In the genomic region with DNA sequence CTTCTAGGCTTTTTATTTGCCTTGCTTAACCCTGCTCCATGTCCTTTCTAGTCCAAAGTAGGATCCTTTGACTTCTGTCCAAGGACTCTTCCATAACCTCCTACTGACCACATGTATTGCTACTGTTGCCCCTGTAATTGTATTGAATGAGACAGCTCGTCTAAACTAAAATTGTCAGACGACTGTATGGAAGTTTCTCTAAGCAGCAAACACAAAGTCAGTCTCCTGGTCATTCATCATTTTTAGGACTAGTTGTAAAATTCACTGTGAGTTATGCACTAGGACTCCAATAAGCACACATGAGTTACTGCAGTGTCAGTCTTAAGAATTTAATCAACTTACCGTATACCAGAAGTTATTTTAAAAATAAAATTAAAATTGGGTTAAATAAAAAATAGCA, we compare ENCODE assay signal across 15 cellular contexts. TPM values are rescaled to one million over a fixed set of nuclear protein-coding genes. Genes with fewer than 3 reads are reported as not detected.
DNase-seq lines count a peak whose midpoint lies in the region; ATAC-seq and TF ChIP-seq lines count a peak whose summit lies in the region.
"Had no signal": no experiment of that assay in that cellular context is flagged by ENCODE, and none has a peak within 500 bp of the region (broad histone marks: within the 10 kb centered on the region; RNA-seq: fewer than 3 reads in every experiment).

No MANE protein-coding gene starts in this region.

- DNase-seq in activated naive CD4-positive, alpha-beta T cell treated with anti-CD3 and anti-CD28 coated beads, Interleukin-2, amount 10 ng/mL, durations not matched to agents 7 days and 5 days, result no peak
- DNase-seq in HEK293T (ENCODE audit: extremely low spot score) (no peak), fibroblast of villous mesenchyme (ENCODE audit: low read depth) (peak; percentile 67), substantia nigra (lab: John Stamatoyannopoulos, UW) (no peak), T-helper 2 cell (no peak)
- DNase-seq: 8988T, AML-193, DMS53, GF-D8, H7 had no signal

- POLR2A ChIA-PET in HEK293T (lab: Yijun Ruan, JAX), result no interaction called here

- H3K4me3 Mint-ChIP-seq in activated naive CD4-positive, alpha-beta T cell treated with anti-CD3 and anti-CD28 coated beads, Interleukin-2, amount 50 U/mL, for 24 hours, result no peak overlapping the region
- H3K4me3 Mint-ChIP-seq in activated naive CD4-positive, alpha-beta T cell treated with anti-CD3 and anti-CD28 coated beads, Interleukin-2, amount 10 ng/mL, durations not matched to agents 7 days and 5 days, result no peak overlapping the region
- H3K4me3 Mint-ChIP-seq: GM23338 had no signal

- peaks cover 12% of the 10 kb centered on the region for H3K36me3 Mint-ChIP-seq in activated naive CD4-positive, alpha-beta T cell treated with anti-CD3 and anti-CD28 coated beads, Interleukin-2, amount 50 U/mL, for 24 hours
- H3K36me3 Mint-ChIP-seq in activated naive CD4-positive, alpha-beta T cell treated with anti-CD3 and anti-CD28 coated beads, Interleukin-2, amount 10 ng/mL, durations not matched to agents 7 days and 5 days, result peaks cover 47% of the 10 kb centered on the region

- no peaks in the 10 kb centered on the region for H3K9me3 Mint-ChIP-seq in activated naive CD4-positive, alpha-beta T cell treated with anti-CD3 and anti-CD28 coated beads, Interleukin-2, amount 50 U/mL, for 24 hours
- H3K9me3 Mint-ChIP-seq in activated naive CD4-positive, alpha-beta T cell treated with anti-CD3 and anti-CD28 coated beads, Interleukin-2, amount 10 ng/mL, durations not matched to agents 7 days and 5 days, result no peaks in the 10 kb centered on the region
- H3K9me3 Mint-ChIP-seq: GM23338 had no signal

- CTCF ChIA-PET in activated naive CD4-positive, alpha-beta T cell treated with anti-CD3 and anti-CD28 coated beads, Interleukin-2, amount 10 ng/mL, durations not matched to agents 7 days and 5 days (lab: Charles Lee), result no interaction called here
- CTCF ChIA-PET in HEK293T (lab: Yijun Ruan, JAX), result interaction anchor here (1.0 kb wide), 1 partner anchor 39 kb away, joined by 3 read pairs; no protein-coding TSS in a partner anchor

- no peak overlapping the region for H3K4me3 ChIP-seq in fibroblast of villous mesenchyme (ENCODE audit: low read depth, low read length)
- H3K4me3 ChIP-seq: BLaER1, GM23338 had no signal

- H3K27me3 Mint-ChIP-seq in activated naive CD4-positive, alpha-beta T cell treated with anti-CD3 and anti-CD28 coated beads, Interleukin-2, amount 50 U/mL, for 24 hours, result no peaks in the 10 kb centered on the region
- H3K27me3 Mint-ChIP-seq in activated naive CD4-positive, alpha-beta T cell treated with anti-CD3 and anti-CD28 coated beads, Interleukin-2, amount 10 ng/mL, durations not matched to agents 7 days and 5 days, result no peaks in the 10 kb centered on the region

- no peak overlapping the region for H3K27ac ChIP-seq in substantia nigra (ENCODE audit: low read depth, low read length, poor library complexity, severe bottlenecking)
- H3K27ac ChIP-seq: BLaER1 had no signal

- H3K27ac Mint-ChIP-seq in activated naive CD4-positive, alpha-beta T cell treated with anti-CD3 and anti-CD28 coated beads, Interleukin-2, amount 50 U/mL, for 24 hours, result peak overlapping the region; percentile 46
- H3K27ac Mint-ChIP-seq in activated naive CD4-positive, alpha-beta T cell treated with anti-CD3 and anti-CD28 coated beads, Interleukin-2, amount 10 ng/mL, durations not matched to agents 7 days and 5 days, result no peak overlapping the region
- H3K27ac Mint-ChIP-seq: GM23338 had no signal

- ATAC-seq in GM21576 (IDR thresholded peaks at IDR 0.05; ENCODE audit: unreplicated experiment), result no peak
- ATAC-seq: GM23338, HepG2 had no signal

- TF ChIP-seq CTCF in fibroblast of villous mesenchyme (IDR thresholded peaks at IDR 0.05; ENCODE audit: insufficient read depth, low read depth, low read length), result no peak

- peaks cover 18% of the 10 kb centered on the region for H3K4me1 Mint-ChIP-seq in activated naive CD4-positive, alpha-beta T cell treated with anti-CD3 and anti-CD28 coated beads, Interleukin-2, amount 50 U/mL, for 24 hours
- H3K4me1 Mint-ChIP-seq in activated naive CD4-positive, alpha-beta T cell treated with anti-CD3 and anti-CD28 coated beads, Interleukin-2, amount 10 ng/mL, durations not matched to agents 7 days and 5 days, result peaks cover 4% of the 10 kb centered on the region
- H3K4me1 Mint-ChIP-seq: GM23338 had no signal

TF ChIP-seq in HEK293T, 16 proteins besides CTCF, POLR2A, EP300 and RAD21:
- TF ChIP-seq, protein P1, sequence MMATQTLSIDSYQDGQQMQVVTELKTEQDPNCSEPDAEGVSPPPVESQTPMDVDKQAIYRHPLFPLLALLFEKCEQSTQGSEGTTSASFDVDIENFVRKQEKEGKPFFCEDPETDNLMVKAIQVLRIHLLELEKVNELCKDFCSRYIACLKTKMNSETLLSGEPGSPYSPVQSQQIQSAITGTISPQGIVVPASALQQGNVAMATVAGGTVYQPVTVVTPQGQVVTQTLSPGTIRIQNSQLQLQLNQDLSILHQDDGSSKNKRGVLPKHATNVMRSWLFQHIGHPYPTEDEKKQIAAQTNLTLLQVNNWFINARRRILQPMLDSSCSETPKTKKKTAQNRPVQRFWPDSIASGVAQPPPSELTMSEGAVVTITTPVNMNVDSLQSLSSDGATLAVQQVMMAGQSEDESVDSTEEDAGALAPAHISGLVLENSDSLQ (IDR thresholded peaks at IDR 0.05), result peak; percentile 57
- TF ChIP-seq ELF4 (IDR thresholded peaks at IDR 0.05), result no peak
- TF ChIP-seq CTBP1 (IDR thresholded peaks at IDR 0.05; ENCODE audit: borderline replicate concordance), result no peak

RNA-seq across cellular contexts. Expression of gene SLTM, which starts 32.9 kb away (rescaled TPM):
- 66.7 and 68.7 TPM in 2 replicates for total RNA-seq in fibroblast of villous mesenchyme
